Comparison of ENCODE assay signal across 1 cellular context in the genomic region with DNA sequence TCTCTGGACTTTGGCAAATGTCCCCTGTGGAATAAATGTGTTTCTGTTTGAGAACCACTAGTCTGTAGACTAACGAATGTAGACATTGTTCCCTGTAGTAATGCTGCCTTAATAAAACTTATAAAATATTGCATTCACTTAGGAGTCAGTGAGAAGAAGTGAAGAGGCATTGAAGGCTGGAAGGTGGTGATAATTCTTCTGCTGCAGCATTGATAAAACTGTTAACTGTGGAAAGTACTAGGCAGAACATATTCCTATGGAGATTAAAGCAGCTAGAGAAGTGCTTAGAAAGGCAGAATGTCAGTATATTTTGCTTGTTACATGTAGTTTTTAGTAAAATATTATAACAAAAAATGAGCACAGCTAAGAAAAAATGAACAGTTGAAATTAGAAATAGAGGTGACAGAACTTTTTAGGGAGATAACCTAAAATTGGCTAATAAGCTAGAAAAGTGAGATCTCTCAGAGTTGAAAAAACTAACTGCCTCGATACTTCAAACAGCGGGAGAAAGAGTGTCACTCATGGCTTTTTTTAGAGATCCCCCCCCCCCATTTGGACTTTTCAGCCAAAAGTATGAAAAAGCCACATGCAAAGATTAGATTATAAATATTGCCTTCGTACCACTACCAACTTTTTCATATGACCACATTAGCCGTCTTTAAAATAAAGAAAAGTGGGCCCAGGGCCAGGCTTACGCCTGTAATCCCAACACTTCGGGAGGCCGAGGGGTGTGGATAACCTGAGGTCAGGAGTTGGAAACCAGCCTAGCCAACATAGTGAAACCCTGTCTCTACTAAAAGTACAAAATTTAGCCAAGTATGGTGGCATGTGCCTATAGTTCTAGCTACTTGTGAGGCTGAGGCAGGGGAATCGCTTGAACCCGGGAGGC.
TF ChIP-seq lines count a peak whose summit lies in the region.

No MANE protein-coding gene starts in this region.

TF ChIP-seq in K562, 482 proteins besides CTCF, POLR2A, EP300 and RAD21 (continued from another document and continues in another):
- TF ChIP-seq, protein P1, sequence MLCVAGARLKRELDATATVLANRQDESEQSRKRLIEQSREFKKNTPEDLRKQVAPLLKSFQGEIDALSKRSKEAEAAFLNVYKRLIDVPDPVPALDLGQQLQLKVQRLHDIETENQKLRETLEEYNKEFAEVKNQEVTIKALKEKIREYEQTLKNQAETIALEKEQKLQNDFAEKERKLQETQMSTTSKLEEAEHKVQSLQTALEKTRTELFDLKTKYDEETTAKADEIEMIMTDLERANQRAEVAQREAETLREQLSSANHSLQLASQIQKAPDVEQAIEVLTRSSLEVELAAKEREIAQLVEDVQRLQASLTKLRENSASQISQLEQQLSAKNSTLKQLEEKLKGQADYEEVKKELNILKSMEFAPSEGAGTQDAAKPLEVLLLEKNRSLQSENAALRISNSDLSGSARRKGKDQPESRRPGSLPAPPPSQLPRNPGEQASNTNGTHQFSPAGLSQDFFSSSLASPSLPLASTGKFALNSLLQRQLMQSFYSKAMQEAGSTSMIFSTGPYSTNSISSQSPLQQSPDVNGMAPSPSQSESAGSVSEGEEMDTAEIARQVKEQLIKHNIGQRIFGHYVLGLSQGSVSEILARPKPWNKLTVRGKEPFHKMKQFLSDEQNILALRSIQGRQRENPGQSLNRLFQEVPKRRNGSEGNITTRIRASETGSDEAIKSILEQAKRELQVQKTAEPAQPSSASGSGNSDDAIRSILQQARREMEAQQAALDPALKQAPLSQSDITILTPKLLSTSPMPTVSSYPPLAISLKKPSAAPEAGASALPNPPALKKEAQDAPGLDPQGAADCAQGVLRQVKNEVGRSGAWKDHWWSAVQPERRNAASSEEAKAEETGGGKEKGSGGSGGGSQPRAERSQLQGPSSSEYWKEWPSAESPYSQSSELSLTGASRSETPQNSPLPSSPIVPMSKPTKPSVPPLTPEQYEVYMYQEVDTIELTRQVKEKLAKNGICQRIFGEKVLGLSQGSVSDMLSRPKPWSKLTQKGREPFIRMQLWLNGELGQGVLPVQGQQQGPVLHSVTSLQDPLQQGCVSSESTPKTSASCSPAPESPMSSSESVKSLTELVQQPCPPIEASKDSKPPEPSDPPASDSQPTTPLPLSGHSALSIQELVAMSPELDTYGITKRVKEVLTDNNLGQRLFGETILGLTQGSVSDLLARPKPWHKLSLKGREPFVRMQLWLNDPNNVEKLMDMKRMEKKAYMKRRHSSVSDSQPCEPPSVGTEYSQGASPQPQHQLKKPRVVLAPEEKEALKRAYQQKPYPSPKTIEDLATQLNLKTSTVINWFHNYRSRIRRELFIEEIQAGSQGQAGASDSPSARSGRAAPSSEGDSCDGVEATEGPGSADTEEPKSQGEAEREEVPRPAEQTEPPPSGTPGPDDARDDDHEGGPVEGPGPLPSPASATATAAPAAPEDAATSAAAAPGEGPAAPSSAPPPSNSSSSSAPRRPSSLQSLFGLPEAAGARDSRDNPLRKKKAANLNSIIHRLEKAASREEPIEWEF (CRISPR knock-in tag; IDR thresholded peaks at IDR 0.05) = 0 out of 2 replicates have a peak, but pooled peaks have one; percentile 3
- TF ChIP-seq ZNF551 (CRISPR knock-in tag; IDR thresholded peaks at IDR 0.05) (no peak), MBD2 (IDR thresholded peaks at IDR 0.05; ENCODE audit: borderline replicate concordance, low read depth) (no peak), CAMTA2 (CRISPR knock-in tag; conservative IDR thresholded peaks at IDR 0.05) (no peak), ELF4 (CRISPR knock-in tag; IDR thresholded peaks at IDR 0.05) (no peak), ILF3 (IDR thresholded peaks at IDR 0.05; ENCODE audit: borderline replicate concordance) (no peak), ZEB2 (IDR thresholded peaks at IDR 0.05) (no peak), ZNF766 (CRISPR knock-in tag; conservative IDR thresholded peaks at IDR 0.05) (no peak), SP2 (IDR thresholded peaks at IDR 0.05; ENCODE audit: extremely low read depth, low read depth, low read length, poor library complexity, severe bottlenecking) (no peak), CGGBP1 (CRISPR knock-in tag; IDR thresholded peaks at IDR 0.05) (no peak), ZNF408 (CRISPR knock-in tag; IDR thresholded peaks at IDR 0.05; ENCODE audit: low read depth) (no peak), ZKSCAN3 (CRISPR knock-in tag; IDR thresholded peaks at IDR 0.05) (no peak), TCF7 (IDR thresholded peaks at IDR 0.05; ENCODE audit: borderline replicate concordance) (no peak), THRA (IDR thresholded peaks at IDR 0.05) (no peak), ZNF586 (CRISPR knock-in tag; conservative IDR thresholded peaks at IDR 0.05) (no peak), ZNF311 (CRISPR knock-in tag; IDR thresholded peaks at IDR 0.05) (no peak), MEIS2 (IDR thresholded peaks at IDR 0.05; ENCODE audit: partially characterized antibody) (peak; percentile 48), EZH2 (IDR thresholded peaks at IDR 0.05; ENCODE audit: borderline replicate concordance, low read depth, low read length) (no peak), RBM15 (IDR thresholded peaks at IDR 0.05; ENCODE audit: insufficient read depth, low read length) (no peak), PHB (CRISPR knock-in tag; IDR thresholded peaks at IDR 0.05) (no peak), NBN (IDR thresholded peaks at IDR 0.05; ENCODE audit: low read depth) (no peak), ZNF324 (CRISPR knock-in tag; IDR thresholded peaks at IDR 0.05) (no peak), ZNF146 (CRISPR knock-in tag; IDR thresholded peaks at IDR 0.05; ENCODE audit: unreplicated experiment) (no peak), XRCC5 (IDR thresholded peaks at IDR 0.05; ENCODE audit: low read depth, low read length) (no peak), SMARCB1 (IDR thresholded peaks at IDR 0.05; ENCODE audit: insufficient read length, low read depth) (no peak), SREBF2 (CRISPR knock-in tag; IDR thresholded peaks at IDR 0.05) (no peak), C11orf30 (IDR thresholded peaks at IDR 0.05; ENCODE audit: low read depth) (peak; percentile 21; the same call in 1 of the 2 replicates), RBFOX2 (IDR thresholded peaks at IDR 0.05; ENCODE audit: low read depth, low read length) (no peak), THRB (CRISPR knock-in tag; conservative IDR thresholded peaks at IDR 0.05) (no peak), ARID2 (IDR thresholded peaks at IDR 0.05) (no peak), ZNF280B (CRISPR knock-in tag; IDR thresholded peaks at IDR 0.05) (no peak), KAT7 (CRISPR knock-in tag; IDR thresholded peaks at IDR 0.05; ENCODE audit: borderline replicate concordance) (no peak), MCM2 (IDR thresholded peaks at IDR 0.05; ENCODE audit: low read depth) (no peak), FOXJ3 (CRISPR knock-in tag; IDR thresholded peaks at IDR 0.05) (no peak), KLF6 (CRISPR knock-in tag; IDR thresholded peaks at IDR 0.05; ENCODE audit: borderline replicate concordance) (no peak), MXD1 (CRISPR knock-in tag; IDR thresholded peaks at IDR 0.05; ENCODE audit: borderline replicate concordance, poor library complexity, severe bottlenecking) (no peak), CBX3 (IDR thresholded peaks at IDR 0.05; ENCODE audit: borderline replicate concordance in 1 of 2, low read length in 2 of 2) (no peak), SRF (CRISPR knock-in tag; IDR thresholded peaks at IDR 0.05) (no peak), HMG20A (CRISPR knock-in tag; conservative IDR thresholded peaks at IDR 0.05) (no peak), FOXP4 (CRISPR knock-in tag; IDR thresholded peaks at IDR 0.05; ENCODE audit: borderline replicate concordance) (no peak)
- TF ChIP-seq, protein P2, sequence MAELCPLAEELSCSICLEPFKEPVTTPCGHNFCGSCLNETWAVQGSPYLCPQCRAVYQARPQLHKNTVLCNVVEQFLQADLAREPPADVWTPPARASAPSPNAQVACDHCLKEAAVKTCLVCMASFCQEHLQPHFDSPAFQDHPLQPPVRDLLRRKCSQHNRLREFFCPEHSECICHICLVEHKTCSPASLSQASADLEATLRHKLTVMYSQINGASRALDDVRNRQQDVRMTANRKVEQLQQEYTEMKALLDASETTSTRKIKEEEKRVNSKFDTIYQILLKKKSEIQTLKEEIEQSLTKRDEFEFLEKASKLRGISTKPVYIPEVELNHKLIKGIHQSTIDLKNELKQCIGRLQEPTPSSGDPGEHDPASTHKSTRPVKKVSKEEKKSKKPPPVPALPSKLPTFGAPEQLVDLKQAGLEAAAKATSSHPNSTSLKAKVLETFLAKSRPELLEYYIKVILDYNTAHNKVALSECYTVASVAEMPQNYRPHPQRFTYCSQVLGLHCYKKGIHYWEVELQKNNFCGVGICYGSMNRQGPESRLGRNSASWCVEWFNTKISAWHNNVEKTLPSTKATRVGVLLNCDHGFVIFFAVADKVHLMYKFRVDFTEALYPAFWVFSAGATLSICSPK (IDR thresholded peaks at IDR 0.05; ENCODE audit: borderline replicate concordance) = no peak
- TF ChIP-seq, protein P3, sequence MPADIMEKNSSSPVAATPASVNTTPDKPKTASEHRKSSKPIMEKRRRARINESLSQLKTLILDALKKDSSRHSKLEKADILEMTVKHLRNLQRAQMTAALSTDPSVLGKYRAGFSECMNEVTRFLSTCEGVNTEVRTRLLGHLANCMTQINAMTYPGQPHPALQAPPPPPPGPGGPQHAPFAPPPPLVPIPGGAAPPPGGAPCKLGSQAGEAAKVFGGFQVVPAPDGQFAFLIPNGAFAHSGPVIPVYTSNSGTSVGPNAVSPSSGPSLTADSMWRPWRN (IDR thresholded peaks at IDR 0.05; ENCODE audit: low read depth) = no peak
- TF ChIP-seq, protein P4, sequence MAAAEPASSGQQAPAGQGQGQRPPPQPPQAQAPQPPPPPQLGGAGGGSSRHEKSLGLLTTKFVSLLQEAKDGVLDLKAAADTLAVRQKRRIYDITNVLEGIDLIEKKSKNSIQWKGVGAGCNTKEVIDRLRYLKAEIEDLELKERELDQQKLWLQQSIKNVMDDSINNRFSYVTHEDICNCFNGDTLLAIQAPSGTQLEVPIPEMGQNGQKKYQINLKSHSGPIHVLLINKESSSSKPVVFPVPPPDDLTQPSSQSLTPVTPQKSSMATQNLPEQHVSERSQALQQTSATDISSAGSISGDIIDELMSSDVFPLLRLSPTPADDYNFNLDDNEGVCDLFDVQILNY (CRISPR knock-in tag; IDR thresholded peaks at IDR 0.05) = no peak
- TF ChIP-seq, protein P5, sequence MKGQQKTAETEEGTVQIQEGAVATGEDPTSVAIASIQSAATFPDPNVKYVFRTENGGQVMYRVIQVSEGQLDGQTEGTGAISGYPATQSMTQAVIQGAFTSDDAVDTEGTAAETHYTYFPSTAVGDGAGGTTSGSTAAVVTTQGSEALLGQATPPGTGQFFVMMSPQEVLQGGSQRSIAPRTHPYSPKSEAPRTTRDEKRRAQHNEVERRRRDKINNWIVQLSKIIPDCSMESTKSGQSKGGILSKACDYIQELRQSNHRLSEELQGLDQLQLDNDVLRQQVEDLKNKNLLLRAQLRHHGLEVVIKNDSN (CRISPR knock-in tag; IDR thresholded peaks at IDR 0.05) = no peak
